In the genomic region with DNA sequence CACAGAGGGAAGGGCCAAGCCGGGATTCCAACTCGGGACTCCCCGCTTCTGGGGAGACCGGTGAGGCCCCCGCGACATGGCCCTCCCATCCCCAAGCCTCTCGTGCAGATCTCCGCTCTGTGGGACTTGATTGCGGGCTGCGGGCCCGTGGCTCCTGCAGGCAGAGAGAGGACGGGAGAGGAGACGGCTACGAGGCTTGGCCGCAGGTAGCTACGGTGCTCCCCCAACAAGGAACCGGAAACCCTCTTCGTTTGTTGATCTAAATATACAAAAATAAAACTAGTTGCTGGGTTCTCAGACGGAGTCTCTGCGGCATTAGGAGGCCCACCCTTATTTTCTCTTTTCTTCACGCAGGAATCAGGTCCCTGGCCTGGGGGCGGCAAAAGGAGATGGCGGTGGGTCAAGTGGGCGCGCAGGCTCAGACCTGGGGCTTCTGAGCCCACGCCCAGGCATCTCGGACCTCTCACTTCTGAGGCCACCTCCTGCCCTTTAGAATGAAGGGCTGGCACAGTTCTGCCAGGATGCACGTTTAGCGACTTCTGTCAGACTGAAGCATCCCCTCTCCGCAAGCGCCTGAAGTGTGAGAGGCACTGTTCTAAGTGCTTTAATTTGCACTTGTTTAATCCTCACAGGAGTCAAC, we compare ENCODE assay signal across 8 cellular contexts. TPM values are rescaled to one million over a fixed set of nuclear protein-coding genes. Genes with fewer than 3 reads are reported as not detected.
A peak's percentile ranks its signal among the peaks of the same experiment; 100 is the strongest.
DNase-seq lines count a peak whose midpoint lies in the region; ATAC-seq and TF ChIP-seq lines count a peak whose summit lies in the region.

No MANE protein-coding gene starts in this region.

- peak; percentile 20 for DNase-seq in Ammon's horn (ENCODE audit: low spot score)
- DNase-seq in activated CD4-positive, alpha-beta T cell treated with anti-CD3 and anti-CD28 coated beads for 4 hours: peak; percentile 22 to 36
- no peak for DNase-seq in epithelial cell of prostate (ENCODE audit: low read depth, low spot score)
- DNase-seq in neural crest cell (ENCODE audit: low read depth, low spot score): no peak
- DNase-seq in NCI-H2171 (lab: John Stamatoyannopoulos, UW): no peak
- no peak for DNase-seq in cortex of kidney (lab: John Stamatoyannopoulos, UW)

- no peak overlapping the region for H3K27ac Mint-ChIP-seq in neural crest cell (ENCODE audit: unreplicated experiment)

- peaks cover 14% of the 10 kb centered on the region for H3K4me1 Mint-ChIP-seq in neural crest cell

- ATAC-seq in GM19328 (IDR thresholded peaks at IDR 0.05; ENCODE audit: unreplicated experiment) (peak; percentile 29), HG03354 (IDR thresholded peaks at IDR 0.05; ENCODE audit: poor library complexity, severe bottlenecking, unreplicated experiment) (peak; percentile 33)

- no peaks in the 10 kb centered on the region for H3K36me3 Mint-ChIP-seq in neural crest cell (ENCODE audit: low read depth)

- TF ChIP-seq CTCF in neural crest cell (conservative IDR thresholded peaks at IDR 0.05): no peak

- no peaks in the 10 kb centered on the region for H3K9me3 Mint-ChIP-seq in neural crest cell

- H3K4me3 Mint-ChIP-seq in neural crest cell: peak overlapping the region; percentile 91

- H3K27ac ChIP-seq in epithelial cell of prostate: peak overlapping the region; percentile 83

- H3K27me3 Mint-ChIP-seq in neural crest cell (ENCODE audit: low read depth): peaks cover 44% of the 10 kb centered on the region

RNA-seq across cellular contexts. Expression of gene GNB5, which starts 10.9 kb away (rescaled TPM):
- total RNA-seq in neural crest cell: 15.8 and 16.7 TPM in 2 replicates

Comparison
In these comparisons a context has a peak if more than half of its experiments do, and no peak if none do; other contexts are left out.
1. DNase-seq: peak in Ammon's horn (single experiment) and activated CD4-positive, alpha-beta T cell treated with anti-CD3 and anti-CD28 coated beads for 4 hours (2 of 2); none in epithelial cell of prostate (single experiment), neural crest cell (single experiment), NCI-H2171 (single experiment) and cortex of kidney (single experiment).